1 cellular context compared by ENCODE assay signal in genomic region chr9:72480931-72481330, GRCh38.
TF ChIP-seq lines count a peak whose summit lies in the region.

No MANE protein-coding gene starts in this region.

TF ChIP-seq in endothelial cell of umbilical vein, 7 proteins besides CTCF, POLR2A, EP300 and RAD21 (continued from another document):
- TF ChIP-seq JUN (IDR thresholded peaks at IDR 0.05; ENCODE audit: borderline replicate concordance, insufficient read depth, insufficient read length, low read depth) = peak; percentile 22
